In genomic region chr17:42850964-42851363, GRCh38 we compare ENCODE assay signal across 16 cellular contexts. TPM values are rescaled to one million over a fixed set of nuclear protein-coding genes. Genes with fewer than 3 reads are reported as not detected.
DNase-seq lines count a peak whose midpoint lies in the region; ATAC-seq, FAIRE-seq and TF ChIP-seq lines count a peak whose summit lies in the region.
"Had no signal": no experiment of that assay in that cellular context is flagged by ENCODE, and none has a peak within 500 bp of the region (broad histone marks: within the 10 kb centered on the region; RNA-seq: fewer than 3 reads in every experiment).

Gene AOC3, plus strand, starts transcription at chr17:42851199. Its CDS starts 145 bp downstream, at chr17:42851344.

- H3K27ac ChIP-seq in body of pancreas: no peak within 1 kb of the TSS
- no peak within 1 kb of the TSS for H3K27ac ChIP-seq in kidney (ENCODE audit: low read depth in 2 of 2, low read length in 2 of 2)
- peak within 1 kb of the TSS; percentile 47 for H3K27ac ChIP-seq in parathyroid adenoma
- peak within 1 kb of the TSS; percentile 85 for H3K27ac ChIP-seq in upper lobe of right lung

- intact Hi-C loops in body of pancreas (cut with DNase I) (no loop called here), kidney (cut with DNase I) (no loop called here), upper lobe of right lung (cut with DNase I) (no loop called here)

- TF ChIP-seq POLR2A in body of pancreas (IDR thresholded peaks at IDR 0.05): no peak

- H3K4me1 ChIP-seq in body of pancreas (peaks cover 14% of the 10 kb centered on the region), kidney (ENCODE audit: control insufficient read depth in 1 of 2, insufficient read depth in 1 of 2, low read depth in 1 of 2, low read length in 2 of 2) (peaks cover 9 to 23% of the 10 kb centered on the region in 2 donors), parathyroid adenoma (no peaks in the 10 kb centered on the region), upper lobe of right lung (peaks cover 15% of the 10 kb centered on the region)

- no peak for FAIRE-seq in kidney (lab: Jason Lieb, UNC)

- H3K27me3 ChIP-seq in body of pancreas: no peaks in the 10 kb centered on the region
- no peaks in the 10 kb centered on the region for H3K27me3 ChIP-seq in parathyroid adenoma (ENCODE audit: control insufficient read depth, insufficient read depth, low read length)
- no peaks in the 10 kb centered on the region for H3K27me3 ChIP-seq in upper lobe of right lung

- H3K79me2 ChIP-seq in parathyroid adenoma: no peaks in the 10 kb centered on the region

- H3K9ac ChIP-seq in kidney (ENCODE audit: low read length in 2 of 2) (no peak within 1 kb of the TSS), parathyroid adenoma (no peak within 1 kb of the TSS)

- TF ChIP-seq CTCF in body of pancreas (IDR thresholded peaks at IDR 0.05) (no peak), kidney (IDR thresholded peaks at IDR 0.05; ENCODE audit: borderline replicate concordance, extremely low read depth, insufficient read depth) (no peak), parathyroid adenoma (IDR thresholded peaks at IDR 0.05) (no peak), upper lobe of right lung (IDR thresholded peaks at IDR 0.05) (no peak)

- no peaks in the 10 kb centered on the region for H3K9me3 ChIP-seq in body of pancreas
- no peaks in the 10 kb centered on the region for H3K9me3 ChIP-seq in kidney (ENCODE audit: control insufficient read depth in 1 of 2, low read length in 2 of 2)
- no peaks in the 10 kb centered on the region for H3K9me3 ChIP-seq in parathyroid adenoma (ENCODE audit: control insufficient read depth, low read length)
- H3K9me3 ChIP-seq in upper lobe of right lung: no peaks in the 10 kb centered on the region

- ATAC-seq in body of pancreas: peak; percentile 53
- peak; percentile 19 for ATAC-seq in upper lobe of right lung
- ATAC-seq: activated CD4-positive, alpha-beta T cell treated with anti-CD3 and anti-CD28 coated beads for 36 hours; natural killer cell; Panc1 had no signal

- H3K4me3 ChIP-seq in body of pancreas: no peak within 1 kb of the TSS
- H3K4me3 ChIP-seq in kidney (ENCODE audit: low read length in 2 of 2): peak within 1 kb of the TSS in 1 of 2 donors; percentile 37
- H3K4me3 ChIP-seq in parathyroid adenoma (ENCODE audit: low read depth, low read length): peak within 1 kb of the TSS; percentile 22
- H3K4me3 ChIP-seq in upper lobe of right lung: peak within 1 kb of the TSS; percentile 53

- H3K36me3 ChIP-seq in body of pancreas (replicated peaks in 1 of 2; ENCODE audit: insufficient read depth in 1 of 2, low read depth in 2 of 2) (no peaks in the 10 kb centered on the region), kidney (ENCODE audit: control insufficient read depth in 1 of 2, insufficient read depth in 2 of 2, low read length in 2 of 2) (no peaks in the 10 kb centered on the region), parathyroid adenoma (ENCODE audit: control insufficient read depth, insufficient read depth, low read length) (no peaks in the 10 kb centered on the region), upper lobe of right lung (no peaks in the 10 kb centered on the region)

- no peak within 1 kb of the TSS for H2AFZ ChIP-seq in parathyroid adenoma

- no peak within 1 kb of the TSS for H3K4me2 ChIP-seq in parathyroid adenoma (ENCODE audit: low read length)

- in situ Hi-C loops in ACHN (cut with HindIII; ENCODE audit: low pct_ligation_motif_present, low pct_unique_long_range_greater_than_20kb, low sequenced_read_pairs): no loop called here

- DNase-seq in body of pancreas (peak in 1 of 4 donors; percentile 26), kidney (peak; percentile 92), upper lobe of right lung (no peak), COLO829 (ENCODE audit: low spot score) (no peak), foreskin melanocyte (no peak), ACHN (no peak), T1000 (lab: John Stamatoyannopoulos, UW) (no peak)
- DNase-seq: activated CD4-positive, alpha-beta T cell treated with anti-CD3 and anti-CD28 coated beads for 36 hours; amygdala; dermis blood vessel endothelial cell; natural killer cell; NCI-H1930; NCI-H526 treated with DMSO at 0.1 percent for 48 hours; stimulated activated CD4-positive, alpha-beta T cell treated with anti-CD3 and anti-CD28 coated beads, Interleukin-12 subunit alpha, Interleukin-12 subunit beta, amount 100 ng/mL, for 4 hours had no signal

- 40 to 43% methylated on average over 5 to 9 of the region's 9 CpGs for WGBS in body of pancreas, 2 donors

RNA-seq across cellular contexts. Expression of gene AOC3, which starts in this region (rescaled TPM):
- total RNA-seq in body of pancreas: 10 to 100 TPM in 1 of 2 donors, 1 to 10 TPM in 1; 6.5 to 55.7 TPM
- total RNA-seq in kidney: 40.6 TPM
- 15.1 TPM for polyA plus RNA-seq in kidney (ENCODE audit: insufficient read depth, low read depth, low replicate concordance)
- total RNA-seq in upper lobe of right lung: 235 TPM

Comparison
In these comparisons a context has a peak if more than half of its experiments do, and no peak if none do; other contexts are left out.
1. H3K27ac ChIP-seq: peak in parathyroid adenoma (single experiment) and upper lobe of right lung (single experiment); none in body of pancreas (0 of 4) and kidney (0 of 2).
2. H3K4me3 ChIP-seq: peak in parathyroid adenoma (single experiment) and upper lobe of right lung (single experiment); none in body of pancreas (0 of 2).